In the genomic region with DNA sequence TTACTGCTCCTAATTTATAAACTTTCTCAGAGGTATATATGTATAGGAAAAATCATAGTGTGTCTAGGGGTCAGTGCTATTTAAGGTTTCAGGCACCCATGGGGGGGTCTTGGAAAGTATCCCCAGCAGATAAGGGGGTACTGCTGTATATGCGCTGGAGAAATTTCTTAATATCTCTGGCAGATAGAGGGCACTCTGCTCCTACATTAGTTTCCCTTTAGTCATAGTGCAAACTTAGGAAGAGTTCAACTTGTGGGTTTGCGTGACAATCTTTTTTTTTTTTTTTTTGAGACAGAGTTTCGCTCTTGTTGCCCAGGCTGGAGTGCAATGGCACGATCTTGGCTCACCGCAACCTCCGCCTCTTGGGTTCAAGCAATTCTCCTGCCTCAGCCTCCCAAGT, we compare ENCODE assay signal across 8 cellular contexts.
DNase-seq lines count a peak whose midpoint lies in the region; TF ChIP-seq lines count a peak whose summit lies in the region.
"Not testable (repeated sequence)": the region's sequence is repeated elsewhere in the genome, so short reads cannot be mapped to it uniquely, and the experiment has no call there.

No MANE protein-coding gene starts in this region.

- POLR2A ChIA-PET in PC-9 (lab: Charles Lee; ENCODE audit: unreplicated experiment): not testable (repeated sequence)

- not testable (repeated sequence) for H3K4me1 ChIP-seq in PC-9 (replicated peaks; ENCODE audit: insufficient read depth)

- intact Hi-C loops in PC-9 (cut with micrococcal nuclease; ENCODE audit: unreplicated experiment): loop anchor here (1.0 to 10.0 kb wide), 4 partner anchors 130 to 860 kb away; a partner anchor contains a TSS

- not testable (repeated sequence) for H3K36me3 ChIP-seq in PC-9 (ENCODE audit: low read depth); kidney epithelial cell (ENCODE audit: control insufficient read depth, insufficient read depth, low read length)

- H3K27me3 ChIP-seq in PC-9 (ENCODE audit: insufficient read depth, low read depth): peaks cover 37% of the 10 kb centered on the region
- H3K27me3 ChIP-seq in kidney epithelial cell (ENCODE audit: control insufficient read depth, insufficient read depth, low read length): not testable (repeated sequence)

- not testable (repeated sequence) for H2AFZ ChIP-seq in PC-9

- DNase-seq in CD1c-positive myeloid dendritic cell (ENCODE audit: extremely low spot score) (peak; percentile 49), NCI-H1105 (lab: John Stamatoyannopoulos, UW) (peak; percentile 17), PC-9 (peak; percentile 14 to 47), dermis microvascular lymphatic vessel endothelial cell (ENCODE audit: low read depth in 2 of 2) (peak; percentile 23 to 30)
- DNase-seq in GM20000 (ENCODE audit: low spot score); kidney epithelial cell (ENCODE audit: low read depth); retinal pigment epithelial cell (ENCODE audit: low read depth): not testable (repeated sequence)
- DNase-seq in activated T-cell treated with anti-CD3 and anti-CD28 coated beads, Interleukin-2, amount 50 U/mL, for 24 hours: peak; percentile 46

- H3K4me3 Mint-ChIP-seq in activated T-cell treated with anti-CD3 and anti-CD28 coated beads, Interleukin-2, amount 50 U/mL, for 24 hours: not testable (repeated sequence)

- not testable (repeated sequence) for H3K9me2 ChIP-seq in PC-9 (ENCODE audit: insufficient read depth)

- H3K4me2 ChIP-seq in PC-9: not testable (repeated sequence)

- CTCF ChIA-PET in PC-9 (lab: Charles Lee): interaction anchor here (0.7 kb wide), 1 partner anchor 127 kb away, joined by 5 read pairs; no protein-coding TSS in a partner anchor

- not testable (repeated sequence) for H3F3A ChIP-seq in PC-9 (ENCODE audit: insufficient read depth, low read depth)

- peaks cover 33% of the 10 kb centered on the region for H3K4me1 Mint-ChIP-seq in activated T-cell treated with anti-CD3 and anti-CD28 coated beads, Interleukin-2, amount 50 U/mL, for 24 hours (ENCODE audit: low read depth)

- not testable (repeated sequence) for H4K20me1 ChIP-seq in PC-9 (ENCODE audit: insufficient read depth)

- not testable (repeated sequence) for H3K36me3 Mint-ChIP-seq in activated T-cell treated with anti-CD3 and anti-CD28 coated beads, Interleukin-2, amount 50 U/mL, for 24 hours (ENCODE audit: low read depth)

- H3K4me3 ChIP-seq in PC-9; kidney epithelial cell (ENCODE audit: low read depth, low read length); retinal pigment epithelial cell (ENCODE audit: low read length): not testable (repeated sequence)

- H3K9me3 Mint-ChIP-seq in activated T-cell treated with anti-CD3 and anti-CD28 coated beads, Interleukin-2, amount 50 U/mL, for 24 hours: not testable (repeated sequence)

- H3K27ac ChIP-seq in PC-9: not testable (repeated sequence)

- TF ChIP-seq CTCF in GM20000 (IDR thresholded peaks at IDR 0.05; ENCODE audit: extremely low read depth, missing control alignments) (peak; percentile 30), PC-9 (conservative IDR thresholded peaks at IDR 0.05) (peak; percentile 68), kidney epithelial cell (IDR thresholded peaks at IDR 0.05; ENCODE audit: insufficient read depth, low read length, poor library complexity, severe bottlenecking) (peak; percentile 43), retinal pigment epithelial cell (conservative IDR thresholded peaks at IDR 0.05; ENCODE audit: low read depth, low read length) (peak; percentile 62)

- peak overlapping the region; percentile 44 for H3K27ac Mint-ChIP-seq in activated T-cell treated with anti-CD3 and anti-CD28 coated beads, Interleukin-2, amount 50 U/mL, for 24 hours

- not testable (repeated sequence) for H3K9me3 ChIP-seq in PC-9 (ENCODE audit: insufficient read depth, low read depth)

- not testable (repeated sequence) for BruUV-seq in PC-9 (replicated peaks; lab: Mats Ljungman, UMichigan)

- H3K27me3 Mint-ChIP-seq in activated T-cell treated with anti-CD3 and anti-CD28 coated beads, Interleukin-2, amount 50 U/mL, for 24 hours: peaks cover 10% of the 10 kb centered on the region

- H3K79me2 ChIP-seq in PC-9 (ENCODE audit: low read depth): not testable (repeated sequence)
